In the genomic region with DNA sequence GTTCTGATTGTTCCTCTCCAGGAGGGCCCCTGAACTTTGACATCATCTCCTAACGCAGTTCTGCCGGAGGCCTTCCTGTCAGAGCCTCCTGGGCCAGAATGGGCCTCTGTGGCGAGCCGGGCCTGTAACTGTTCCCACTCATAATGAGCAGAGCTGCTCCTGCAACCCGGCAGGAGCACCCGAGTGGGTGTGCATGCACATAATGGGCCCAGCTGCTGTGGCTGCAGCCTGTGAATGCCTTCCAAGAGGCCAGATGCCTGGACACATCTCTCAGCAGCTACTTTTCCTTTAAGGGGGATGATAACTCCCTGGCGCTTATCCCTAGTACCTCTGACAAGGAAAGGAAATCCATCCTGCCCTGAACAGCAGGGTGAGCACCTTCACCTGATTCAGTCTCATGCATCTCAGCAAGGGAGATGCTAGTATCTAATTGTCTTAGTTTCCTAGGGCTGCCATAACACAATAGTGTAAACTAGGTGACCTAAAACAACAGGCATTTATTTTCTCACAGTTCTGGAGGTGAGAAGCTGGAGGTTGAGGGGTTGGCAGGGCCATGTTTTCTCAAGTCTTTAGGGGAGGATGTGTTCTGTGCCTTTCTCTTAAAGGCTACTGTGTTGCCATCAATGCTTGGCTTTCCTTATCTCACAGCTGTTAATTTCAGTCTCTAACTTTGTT, we compare ENCODE assay signal across 17 cellular contexts.
DNase-seq lines count a peak whose midpoint lies in the region; ATAC-seq and TF ChIP-seq lines count a peak whose summit lies in the region.
"Had no signal": no experiment of that assay in that cellular context is flagged by ENCODE, and none has a peak within 500 bp of the region (broad histone marks: within the 10 kb centered on the region; RNA-seq: fewer than 3 reads in every experiment).

No MANE protein-coding gene starts in this region.

- no peaks in the 10 kb centered on the region for H3K27me3 Mint-ChIP-seq in endodermal cell (ENCODE audit: insufficient read depth)

- H3K27ac Mint-ChIP-seq in endodermal cell: peak overlapping the region; percentile 31

- WGBS in heart left ventricle, 4 donors: 69 to 85% (median 77%) methylated on average over 7 of the region's 7 CpGs
- 61 to 72% methylated on average over 5 to 7 of the region's 7 CpGs for WGBS in endodermal cell (ENCODE audit: insufficient coverage in 1 of 2, insufficient read length in 1 of 2), 2 experiments
- WGBS in psoas muscle, 3 donors: 44 to 60% (median 57%) methylated on average over 7 of the region's 7 CpGs
- WGBS in aorta, 2 donors: 90 to 96% methylated on average over 7 of the region's 7 CpGs

- no peak overlapping the region for H3K9ac ChIP-seq in endodermal cell (ENCODE audit: extremely low read depth, low read length, poor library complexity, severe bottlenecking)
- H3K9ac ChIP-seq: BLaER1 treated with 17β-estradiol and CSF1 and Interleukin-3, amounts not matched to agents 10 nM and 100 nM; GM23248 had no signal

- no peaks in the 10 kb centered on the region for H3K9me3 ChIP-seq in heart left ventricle
- H3K9me3 ChIP-seq in endodermal cell (ENCODE audit: control insufficient read depth, low read length): no peaks in the 10 kb centered on the region
- H3K9me3 ChIP-seq in psoas muscle: no peaks in the 10 kb centered on the region
- no peaks in the 10 kb centered on the region for H3K9me3 ChIP-seq in aorta (ENCODE audit: control insufficient read depth, low read length)

- H3K27me3 ChIP-seq in heart left ventricle (no peaks in the 10 kb centered on the region), endodermal cell (ENCODE audit: control insufficient read depth, insufficient read depth, low read length, poor library complexity, severe bottlenecking) (no peaks in the 10 kb centered on the region), psoas muscle (ENCODE audit: insufficient read depth in 3 of 3, low read length in 2 of 3) (no peaks in the 10 kb centered on the region), aorta (ENCODE audit: control insufficient read depth in 1 of 2, insufficient read depth in 2 of 2, low read length in 1 of 2) (no peaks in the 10 kb centered on the region), H7 (ENCODE audit: control insufficient read depth, insufficient read depth, low read length) (no peaks in the 10 kb centered on the region)
- H3K27me3 ChIP-seq: BLaER1 treated with 17β-estradiol and CSF1 and Interleukin-3, amounts not matched to agents 10 nM and 100 nM had no signal

- peak overlapping the region in 1 of 12 donors; percentile 7 for H3K27ac ChIP-seq in heart left ventricle
- H3K27ac ChIP-seq in endodermal cell (ENCODE audit: low read depth, low read length): no peak overlapping the region
- H3K27ac ChIP-seq in psoas muscle: peak overlapping the region; percentile 4
- no peak overlapping the region for H3K27ac ChIP-seq in aorta (ENCODE audit: low read depth in 1 of 2, low read length in 2 of 2)
- H3K27ac ChIP-seq: BLaER1 treated with 17β-estradiol and CSF1 and Interleukin-3, amounts not matched to agents 10 nM and 100 nM; GM23248 had no signal

- no peak for TF ChIP-seq CTCF in heart left ventricle (IDR thresholded peaks at IDR 0.05)
- peak; percentile 27 for TF ChIP-seq CTCF in endodermal cell (conservative IDR thresholded peaks at IDR 0.05)
- TF ChIP-seq CTCF in psoas muscle (IDR thresholded peaks at IDR 0.05): no peak

- H3K36me3 Mint-ChIP-seq in endodermal cell (ENCODE audit: low read depth): peaks cover 8% of the 10 kb centered on the region

- H3K9me3 Mint-ChIP-seq in endodermal cell: no peaks in the 10 kb centered on the region

- peaks cover 0 to 32% (median 11%) of the 10 kb centered on the region in 12 donors for H3K4me1 ChIP-seq in heart left ventricle
- H3K4me1 ChIP-seq in endodermal cell (ENCODE audit: control insufficient read depth, insufficient read depth, low read length): peaks cover 21% of the 10 kb centered on the region
- H3K4me1 ChIP-seq in psoas muscle: peaks cover 40% of the 10 kb centered on the region
- H3K4me1 ChIP-seq in aorta (ENCODE audit: control insufficient read depth in 1 of 2, insufficient read depth in 2 of 2, low read length in 2 of 2): peaks cover 0 to 11% of the 10 kb centered on the region in 2 donors
- H3K4me1 ChIP-seq: BLaER1 treated with 17β-estradiol and CSF1 and Interleukin-3, amounts not matched to agents 10 nM and 100 nM had no signal

- DNase-seq in heart left ventricle (peak in 2 of 5 donors; percentile 42 to 47), cardiac septum (ENCODE audit: low spot score) (no peak), endodermal cell (no peak), psoas muscle (no peak), aorta (no peak), H7 (no peak)
- no peak for DNase-seq in stimulated activated CD4-positive, alpha-beta T cell treated with anti-CD3 and anti-CD28 coated beads, Interleukin-4, amount 100 ng/mL, for 4 hours
- DNase-seq: GDM1, GM23248, NCI-H1048, NCI-H1436 treated with DMSO at 0.1 percent for 48 hours, NCI-H2081, SHP77 had no signal

- H3K4me3 ChIP-seq in heart left ventricle (no peak overlapping the region), endodermal cell (ENCODE audit: low read length) (no peak overlapping the region), psoas muscle (no peak overlapping the region), aorta (ENCODE audit: low read length in 2 of 2) (no peak overlapping the region), H7 (ENCODE audit: insufficient read depth, low read depth, low read length) (no peak overlapping the region)
- H3K4me3 ChIP-seq: BLaER1 treated with 17β-estradiol and CSF1 and Interleukin-3, amounts not matched to agents 10 nM and 100 nM; GM12878; GM23248 had no signal

- H3K36me3 ChIP-seq in heart left ventricle (peaks cover 0 to 4% (median 0%) of the 10 kb centered on the region in 9 donors), endodermal cell (ENCODE audit: control insufficient read depth, insufficient read depth, low read length) (peaks cover 25% of the 10 kb centered on the region), psoas muscle (ENCODE audit: insufficient read depth in 1 of 2, low read depth in 1 of 2) (peaks cover 0 to 8% of the 10 kb centered on the region in 2 donors), aorta (ENCODE audit: control insufficient read depth in 1 of 2, insufficient read depth in 2 of 2, low read length in 1 of 2) (no peaks in the 10 kb centered on the region), H7 (replicated peaks; ENCODE audit: control insufficient read depth, insufficient read depth, low read length) (0 out of 2 replicates have a peak, but pooled peaks cover 2% of the 10 kb centered on the region)
- H3K36me3 ChIP-seq: BLaER1 treated with 17β-estradiol and CSF1 and Interleukin-3, amounts not matched to agents 10 nM and 100 nM had no signal

- no peak overlapping the region for H3K4me3 Mint-ChIP-seq in endodermal cell

- peaks cover 51% of the 10 kb centered on the region for H3K4me1 Mint-ChIP-seq in endodermal cell

- intact Hi-C loops in heart left ventricle (cut with DNase I): no loop called here
- intact Hi-C loops in cardiac septum (cut with DNase I): no loop called here
- intact Hi-C loops in psoas muscle (cut with DNase I): no loop called here
- intact Hi-C loops in aorta (cut with DNase I): loop anchor here in 1 of 2 donors (10.0 kb wide), 1 partner anchor 120 kb away; the partner anchor contains the start of gene TEAD1

- no peak for TF ChIP-seq POLR2A in heart left ventricle (IDR thresholded peaks at IDR 0.05)

- ATAC-seq in heart left ventricle (peak in 3 of 4 donors; percentile 27 to 87 (median 60)), psoas muscle (no peak), aorta (ENCODE audit: low FRiP score) (peak; percentile 17), HG02938 (IDR thresholded peaks at IDR 0.05; ENCODE audit: unreplicated experiment) (no peak)
- ATAC-seq: GM12878, Panc1 had no signal

Comparison
In these comparisons a context has a peak if more than half of its experiments do, and no peak if none do; other contexts are left out.
1. ATAC-seq: peak in heart left ventricle (3 of 4) and aorta (single experiment); none in psoas muscle (0 of 4) and HG02938 (single experiment).